Comparison of ENCODE assay signal across 1 cellular context in genomic region chr5:851076-851475, GRCh38.
TF ChIP-seq lines count a peak whose summit lies in the region.

No MANE protein-coding gene starts in this region.

TF ChIP-seq in HepG2, 621 proteins besides CTCF, POLR2A, EP300 and RAD21:
- TF ChIP-seq ZFP91 (CRISPR knock-in tag; IDR thresholded peaks at IDR 0.05; ENCODE audit: borderline replicate concordance) (peak; percentile 37; the same call in 1 of the 2 replicates), ELK4 (CRISPR knock-in tag; IDR thresholded peaks at IDR 0.05; ENCODE audit: borderline replicate concordance) (no peak)
